32 cellular contexts compared by ENCODE assay signal in the genomic region with DNA sequence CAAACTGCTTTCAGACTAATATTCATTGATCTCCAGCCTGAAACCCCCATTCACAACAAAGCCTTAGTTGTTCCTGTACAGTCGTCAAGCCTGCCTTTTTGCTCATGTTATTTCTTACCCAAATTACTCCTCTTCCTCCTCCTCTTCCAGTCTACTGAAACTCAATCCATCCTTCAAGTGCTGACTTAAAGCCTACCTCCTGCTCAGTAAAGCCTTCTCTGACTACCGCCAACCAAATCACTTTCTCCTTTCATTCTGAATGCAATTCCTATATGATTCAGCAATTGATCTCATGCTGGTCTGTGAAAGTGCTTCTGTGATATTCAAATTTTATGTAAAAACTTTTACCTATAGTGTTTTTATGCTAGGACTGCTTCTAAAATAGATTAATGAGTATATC.
"Had no signal": no experiment of that assay in that cellular context is flagged by ENCODE, and none has a peak within 500 bp of the region (broad histone marks: within the 10 kb centered on the region; RNA-seq: fewer than 3 reads in every experiment).

No MANE protein-coding gene starts in this region.

- H3K4me1 ChIP-seq: neural progenitor cell, parathyroid adenoma, psoas muscle, suprapubic skin, tibial artery, upper lobe of right lung had no signal

- H3K4me1 Mint-ChIP-seq: activated naive CD8-positive, alpha-beta T cell treated with anti-CD3 and anti-CD28 coated beads, Interleukin-2, amount 50 U/mL, for 24 hours; endodermal cell; immature natural killer cell; neural progenitor cell; stimulated activated memory B cell treated with anti-CD40 and anti-IgM and Interleukin-4, amounts not matched to agents 10 μg/mL and 1 μg/mL and 100 μg/mL, for 72 hours had no signal

- H3K27me3 ChIP-seq: neural progenitor cell, suprapubic skin, tibial artery, upper lobe of right lung had no signal

- H3K4me3 ChIP-seq: neural progenitor cell, psoas muscle, smooth muscle cell, suprapubic skin, tibial artery, upper lobe of right lung had no signal

- ATAC-seq: activated naive CD8-positive, alpha-beta T cell treated with anti-CD3 and anti-CD28 coated beads, Interleukin-2, amount 50 U/mL, for 24 hours; esophagus mucosa; naive thymus-derived CD4-positive, alpha-beta T cell; psoas muscle; stimulated activated memory B cell treated with anti-CD40 and anti-IgM and Interleukin-4, amounts not matched to agents 10 μg/mL and 1 μg/mL and 100 μg/mL, for 72 hours; upper lobe of right lung had no signal

- H3K27ac Mint-ChIP-seq: activated CD4-positive, alpha-beta memory T cell treated with anti-CD3 and anti-CD28 coated beads for 36 hours; activated naive CD8-positive, alpha-beta T cell treated with anti-CD3 and anti-CD28 coated beads, Interleukin-2, amount 50 U/mL, for 24 hours; dendritic cell treated with granulocyte-macrophage colony-stimulating factor and Interleukin-4, amounts not matched to agents 40 ng/mL and 50 ng/mL, for 4 days; endodermal cell; neural progenitor cell had no signal

- H3K27ac ChIP-seq: neural progenitor cell, parathyroid adenoma, psoas muscle, suprapubic skin, tibial artery, upper lobe of right lung had no signal

- DNase-seq: activated CD4-positive, alpha-beta memory T cell treated with anti-CD3 and anti-CD28 coated beads for 36 hours; activated CD4-positive, alpha-beta T cell treated with anti-CD3 and anti-CD28 coated beads for 48 hours; activated CD8-positive, alpha-beta memory T cell treated with anti-CD3 and anti-CD28 coated beads, Interleukin-2, amount 50 U/mL, for 4 hours; activated gamma-delta T cell; activated naive CD4-positive, alpha-beta T cell treated with anti-CD3 and anti-CD28 coated beads, Interleukin-2, amount 50 U/mL, for 16 hours; activated naive CD8-positive, alpha-beta T cell treated with anti-CD3 and anti-CD28 coated beads, Interleukin-2, amount 50 U/mL, for 24 hours; activated T-cell treated with anti-CD3 and anti-CD28 coated beads, Interleukin-2, amount 50 U/mL, for 48 hours; amygdala; central memory CD4-positive, alpha-beta T cell; endodermal cell; foreskin fibroblast; head of caudate nucleus; hypothalamus; immature natural killer cell; kidney; midbrain; naive thymus-derived CD4-positive, alpha-beta T cell; occipital lobe; psoas muscle; stimulated activated CD4-positive, alpha-beta T cell treated with anti-CD3 and anti-CD28 coated beads, Interleukin-1b, Interleukin-23, amount 100 ng/mL, for 48 hours; stimulated activated CD4-positive, alpha-beta T cell treated with anti-CD3 and anti-CD28 coated beads, Interleukin-4, amount 100 ng/mL, for 4 hours; stimulated activated CD8-positive, alpha-beta memory T cell treated with anti-CD3 and anti-CD28 coated beads, Interleukin-4, amount 100 ng/mL, for 48 hours; T-helper 1 cell; tibial artery; upper lobe of right lung had no signal

- H3K4me3 Mint-ChIP-seq: activated CD4-positive, alpha-beta memory T cell treated with anti-CD3 and anti-CD28 coated beads for 36 hours; activated naive CD8-positive, alpha-beta T cell treated with anti-CD3 and anti-CD28 coated beads, Interleukin-2, amount 50 U/mL, for 24 hours; dendritic cell treated with granulocyte-macrophage colony-stimulating factor and Interleukin-4, amounts not matched to agents 40 ng/mL and 50 ng/mL, for 4 days; endodermal cell; immature natural killer cell; naive thymus-derived CD4-positive, alpha-beta T cell; neural progenitor cell; stimulated activated memory B cell treated with anti-CD40 and anti-IgM and Interleukin-4, amounts not matched to agents 10 μg/mL and 1 μg/mL and 100 μg/mL, for 72 hours had no signal

- H3K9me3 Mint-ChIP-seq: activated CD4-positive, alpha-beta memory T cell treated with anti-CD3 and anti-CD28 coated beads for 36 hours; activated naive CD8-positive, alpha-beta T cell treated with anti-CD3 and anti-CD28 coated beads, Interleukin-2, amount 50 U/mL, for 24 hours; dendritic cell treated with granulocyte-macrophage colony-stimulating factor and Interleukin-4, amounts not matched to agents 40 ng/mL and 50 ng/mL, for 4 days; endodermal cell; immature natural killer cell; naive thymus-derived CD4-positive, alpha-beta T cell; neural progenitor cell; stimulated activated memory B cell treated with anti-CD40 and anti-IgM and Interleukin-4, amounts not matched to agents 10 μg/mL and 1 μg/mL and 100 μg/mL, for 72 hours had no signal

- H3K9me3 ChIP-seq: psoas muscle, suprapubic skin, tibial artery, upper lobe of right lung had no signal

- H3K27me3 Mint-ChIP-seq: activated CD4-positive, alpha-beta memory T cell treated with anti-CD3 and anti-CD28 coated beads for 36 hours; activated naive CD8-positive, alpha-beta T cell treated with anti-CD3 and anti-CD28 coated beads, Interleukin-2, amount 50 U/mL, for 24 hours; dendritic cell treated with granulocyte-macrophage colony-stimulating factor and Interleukin-4, amounts not matched to agents 40 ng/mL and 50 ng/mL, for 4 days; naive thymus-derived CD4-positive, alpha-beta T cell; stimulated activated memory B cell treated with anti-CD40 and anti-IgM and Interleukin-4, amounts not matched to agents 10 μg/mL and 1 μg/mL and 100 μg/mL, for 72 hours had no signal
